ENCODE assay signal across 1 cellular context in the genomic region with DNA sequence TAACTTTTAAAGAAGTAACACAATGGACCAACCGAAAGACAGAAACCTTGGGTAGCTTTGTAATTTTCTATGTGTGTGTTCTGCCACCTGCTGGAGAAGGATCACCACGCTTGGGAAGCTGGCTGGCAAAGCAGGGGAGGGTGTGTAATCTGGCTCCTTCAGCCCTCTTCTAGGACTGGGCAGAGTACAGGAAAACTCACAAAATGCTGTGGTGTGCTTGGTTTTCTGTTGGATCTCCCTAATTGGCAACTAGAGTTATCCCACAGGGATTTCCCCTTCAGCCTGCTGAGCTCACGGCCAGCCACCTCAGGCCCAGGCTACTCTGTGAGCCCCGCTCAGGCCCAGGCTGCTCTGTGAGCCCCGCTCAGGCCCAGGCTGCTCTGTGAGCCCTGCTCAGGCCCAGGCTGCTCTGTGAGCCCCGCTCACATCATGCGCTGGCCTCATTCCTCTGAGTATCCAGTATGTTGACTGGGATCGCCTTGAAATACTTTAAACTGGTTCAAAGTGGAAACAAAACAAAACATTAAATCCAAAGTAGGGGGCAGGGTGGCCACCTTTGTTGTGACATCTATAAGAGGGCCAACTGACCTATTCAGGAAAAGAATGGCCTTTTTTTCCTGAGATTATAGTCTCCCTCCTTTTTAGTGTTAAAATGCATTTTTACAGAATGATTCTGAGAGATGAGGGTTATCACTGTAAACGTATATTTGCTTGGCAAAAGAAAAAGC.
TF ChIP-seq lines count a peak whose summit lies in the region.

No MANE protein-coding gene starts in this region.

TF ChIP-seq in HepG2, 621 proteins besides CTCF, POLR2A, EP300 and RAD21 (continued from another document and continues in another):
- TF ChIP-seq ZNF773 (CRISPR knock-in tag; IDR thresholded peaks at IDR 0.05; ENCODE audit: borderline replicate concordance) (no peak), DNMT1 (CRISPR knock-in tag; IDR thresholded peaks at IDR 0.05) (peak; percentile 89; the same call in 1 of the 2 replicates), EHMT2 (IDR thresholded peaks at IDR 0.05; ENCODE audit: borderline replicate concordance, low read depth, low read length) (no peak), MXD1 (CRISPR knock-in tag; IDR thresholded peaks at IDR 0.05) (no peak), FOXA3 (CRISPR knock-in tag; IDR thresholded peaks at IDR 0.05) (peak; percentile 47; the same call in 1 of the 2 replicates), ZBTB40 (IDR thresholded peaks at IDR 0.05) (no peak), ZBTB40 (CRISPR knock-in tag; IDR thresholded peaks at IDR 0.05) (no peak), TARDBP (CRISPR knock-in tag; IDR thresholded peaks at IDR 0.05) (0 out of 2 replicates have a peak, but pooled peaks have one; percentile 42), ZMYM3 (CRISPR knock-in tag; IDR thresholded peaks at IDR 0.05) (0 out of 2 replicates have a peak, but pooled peaks have one; percentile 52), FOSL2 (CRISPR knock-in tag; IDR thresholded peaks at IDR 0.05) (peak; percentile 49), NR2F6 (IDR thresholded peaks at IDR 0.05) (no peak), NR2F6 (CRISPR knock-in tag; IDR thresholded peaks at IDR 0.05) (peak; percentile 19; the same call in 1 of the 2 replicates), ZNF768 (CRISPR knock-in tag; IDR thresholded peaks at IDR 0.05) (peak; percentile 78; the same call in 1 of the 2 replicates), PHF21A (CRISPR knock-in tag; IDR thresholded peaks at IDR 0.05) (peak; percentile 54; the same call in 1 of the 2 replicates), ZNF264 (CRISPR knock-in tag; IDR thresholded peaks at IDR 0.05) (no peak), ZNF430 (CRISPR knock-in tag; IDR thresholded peaks at IDR 0.05) (0 out of 2 replicates have a peak, but pooled peaks have one; percentile 64), KDM3A (CRISPR knock-in tag; IDR thresholded peaks at IDR 0.05; ENCODE audit: low read depth) (no peak), ZFX (CRISPR knock-in tag; IDR thresholded peaks at IDR 0.05; ENCODE audit: low read depth) (peak; percentile 83), SALL1 (CRISPR knock-in tag; IDR thresholded peaks at IDR 0.05) (peak; percentile 54), GTF2F1 (IDR thresholded peaks at IDR 0.05; ENCODE audit: low read length) (no peak), PPARG (CRISPR knock-in tag; conservative IDR thresholded peaks at IDR 0.05) (peak; percentile 64; the same call in 1 of the 2 replicates), ZMAT3 (CRISPR knock-in tag; conservative IDR thresholded peaks at IDR 0.05) (peak; percentile 49; the same call in 1 of the 2 replicates), ZNF546 (CRISPR knock-in tag; conservative IDR thresholded peaks at IDR 0.05) (0 out of 2 replicates have a peak, but pooled peaks have one; percentile 47), SP4 (CRISPR knock-in tag; IDR thresholded peaks at IDR 0.05) (peak; percentile 52; the same call in 1 of the 2 replicates), ZNF280D (CRISPR knock-in tag; IDR thresholded peaks at IDR 0.05) (peak; percentile 73), NFE2 (CRISPR knock-in tag; IDR thresholded peaks at IDR 0.05) (no peak), ZNF558 (CRISPR knock-in tag; IDR thresholded peaks at IDR 0.05; ENCODE audit: borderline replicate concordance) (0 out of 2 replicates have a peak, but pooled peaks have one; percentile 39), TERF1 (CRISPR knock-in tag; IDR thresholded peaks at IDR 0.05) (no peak), MEIS1 (CRISPR knock-in tag; IDR thresholded peaks at IDR 0.05; ENCODE audit: borderline replicate concordance) (no peak), SOX6 (IDR thresholded peaks at IDR 0.05) (no peak), SOX6 (CRISPR knock-in tag; IDR thresholded peaks at IDR 0.05) (peak; percentile 48), SMARCC2 (IDR thresholded peaks at IDR 0.05) (no peak), ZSCAN25 (CRISPR knock-in tag; IDR thresholded peaks at IDR 0.05) (peak; percentile 34; the same call in 1 of the 2 replicates), ZBTB38 (CRISPR knock-in tag; IDR thresholded peaks at IDR 0.05) (peak; percentile 86)
- TF ChIP-seq, protein P1, sequence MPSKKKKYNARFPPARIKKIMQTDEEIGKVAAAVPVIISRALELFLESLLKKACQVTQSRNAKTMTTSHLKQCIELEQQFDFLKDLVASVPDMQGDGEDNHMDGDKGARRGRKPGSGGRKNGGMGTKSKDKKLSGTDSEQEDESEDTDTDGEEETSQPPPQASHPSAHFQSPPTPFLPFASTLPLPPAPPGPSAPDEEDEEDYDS (CRISPR knock-in tag; IDR thresholded peaks at IDR 0.05), result peak; percentile 30; the same call in 1 of the 2 replicates
- TF ChIP-seq, protein P2, sequence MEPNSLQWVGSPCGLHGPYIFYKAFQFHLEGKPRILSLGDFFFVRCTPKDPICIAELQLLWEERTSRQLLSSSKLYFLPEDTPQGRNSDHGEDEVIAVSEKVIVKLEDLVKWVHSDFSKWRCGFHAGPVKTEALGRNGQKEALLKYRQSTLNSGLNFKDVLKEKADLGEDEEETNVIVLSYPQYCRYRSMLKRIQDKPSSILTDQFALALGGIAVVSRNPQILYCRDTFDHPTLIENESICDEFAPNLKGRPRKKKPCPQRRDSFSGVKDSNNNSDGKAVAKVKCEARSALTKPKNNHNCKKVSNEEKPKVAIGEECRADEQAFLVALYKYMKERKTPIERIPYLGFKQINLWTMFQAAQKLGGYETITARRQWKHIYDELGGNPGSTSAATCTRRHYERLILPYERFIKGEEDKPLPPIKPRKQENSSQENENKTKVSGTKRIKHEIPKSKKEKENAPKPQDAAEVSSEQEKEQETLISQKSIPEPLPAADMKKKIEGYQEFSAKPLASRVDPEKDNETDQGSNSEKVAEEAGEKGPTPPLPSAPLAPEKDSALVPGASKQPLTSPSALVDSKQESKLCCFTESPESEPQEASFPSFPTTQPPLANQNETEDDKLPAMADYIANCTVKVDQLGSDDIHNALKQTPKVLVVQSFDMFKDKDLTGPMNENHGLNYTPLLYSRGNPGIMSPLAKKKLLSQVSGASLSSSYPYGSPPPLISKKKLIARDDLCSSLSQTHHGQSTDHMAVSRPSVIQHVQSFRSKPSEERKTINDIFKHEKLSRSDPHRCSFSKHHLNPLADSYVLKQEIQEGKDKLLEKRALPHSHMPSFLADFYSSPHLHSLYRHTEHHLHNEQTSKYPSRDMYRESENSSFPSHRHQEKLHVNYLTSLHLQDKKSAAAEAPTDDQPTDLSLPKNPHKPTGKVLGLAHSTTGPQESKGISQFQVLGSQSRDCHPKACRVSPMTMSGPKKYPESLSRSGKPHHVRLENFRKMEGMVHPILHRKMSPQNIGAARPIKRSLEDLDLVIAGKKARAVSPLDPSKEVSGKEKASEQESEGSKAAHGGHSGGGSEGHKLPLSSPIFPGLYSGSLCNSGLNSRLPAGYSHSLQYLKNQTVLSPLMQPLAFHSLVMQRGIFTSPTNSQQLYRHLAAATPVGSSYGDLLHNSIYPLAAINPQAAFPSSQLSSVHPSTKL (CRISPR knock-in tag; IDR thresholded peaks at IDR 0.05), result peak; percentile 62; the same call in 1 of the 2 replicates
- TF ChIP-seq, protein P3, sequence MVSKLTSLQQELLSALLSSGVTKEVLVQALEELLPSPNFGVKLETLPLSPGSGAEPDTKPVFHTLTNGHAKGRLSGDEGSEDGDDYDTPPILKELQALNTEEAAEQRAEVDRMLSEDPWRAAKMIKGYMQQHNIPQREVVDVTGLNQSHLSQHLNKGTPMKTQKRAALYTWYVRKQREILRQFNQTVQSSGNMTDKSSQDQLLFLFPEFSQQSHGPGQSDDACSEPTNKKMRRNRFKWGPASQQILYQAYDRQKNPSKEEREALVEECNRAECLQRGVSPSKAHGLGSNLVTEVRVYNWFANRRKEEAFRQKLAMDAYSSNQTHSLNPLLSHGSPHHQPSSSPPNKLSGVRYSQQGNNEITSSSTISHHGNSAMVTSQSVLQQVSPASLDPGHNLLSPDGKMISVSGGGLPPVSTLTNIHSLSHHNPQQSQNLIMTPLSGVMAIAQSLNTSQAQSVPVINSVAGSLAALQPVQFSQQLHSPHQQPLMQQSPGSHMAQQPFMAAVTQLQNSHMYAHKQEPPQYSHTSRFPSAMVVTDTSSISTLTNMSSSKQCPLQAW (CRISPR knock-in tag; IDR thresholded peaks at IDR 0.05), result 0 out of 2 replicates have a peak, but pooled peaks have one; percentile 25
